Comparison of ENCODE assay signal across 12 cellular contexts in genomic region chr1:175089319-175089718, GRCh38. TPM values are rescaled to one million over a fixed set of nuclear protein-coding genes. Genes with fewer than 3 reads are reported as not detected.
"Had no signal": no experiment of that assay in that cellular context is flagged by ENCODE, and none has a peak within 500 bp of the region (broad histone marks: within the 10 kb centered on the region; RNA-seq: fewer than 3 reads in every experiment).

No MANE protein-coding gene starts in this region.

- H3K36me3 ChIP-seq: left lung had no signal

- H3K27me3 ChIP-seq: left lung had no signal

- ATAC-seq: left lung, T-helper 17 cell had no signal

- H3K4me3 ChIP-seq: left lung had no signal

- DNase-seq: activated effector memory CD4-positive, alpha-beta T cell treated with anti-CD3 and anti-CD28 coated beads, Interleukin-2, amount 50 U/mL, for 16 hours; activated naive CD8-positive, alpha-beta T cell treated with anti-CD3 and anti-CD28 coated beads for 36 hours; activated T-cell treated with anti-CD3 and anti-CD28 coated beads, Interleukin-2, amount 50 U/mL, for 24 hours; dermis blood vessel endothelial cell; left lung; mesenchymal stem cell; stimulated activated CD4-positive, alpha-beta T cell treated with anti-CD3 and anti-CD28 coated beads, Interleukin-12 subunit alpha, Interleukin-12 subunit beta, amount 100 ng/mL, for 4 hours; stimulated activated CD4-positive, alpha-beta T cell treated with anti-CD3 and anti-CD28 coated beads, Interleukin-2, amount 100 ng/mL, for 48 hours; stimulated activated naive CD4-positive, alpha-beta T cell treated with Interleukin-2 at 50 U/mL for 16 hours; T-helper 17 cell; trophoblast cell had no signal

- H3K27ac ChIP-seq: left lung had no signal

- H3K9me3 ChIP-seq: left lung had no signal

- H3K4me1 ChIP-seq: left lung had no signal

RNA-seq across cellular contexts. Expression of gene TNN, which starts 21.7 kb away (rescaled TPM):
- total RNA-seq: dermis blood vessel endothelial cell, fibroblast of villous mesenchyme, T-helper 17 cell had no signal
